ENCODE assay signal across 1 cellular context in the genomic region with DNA sequence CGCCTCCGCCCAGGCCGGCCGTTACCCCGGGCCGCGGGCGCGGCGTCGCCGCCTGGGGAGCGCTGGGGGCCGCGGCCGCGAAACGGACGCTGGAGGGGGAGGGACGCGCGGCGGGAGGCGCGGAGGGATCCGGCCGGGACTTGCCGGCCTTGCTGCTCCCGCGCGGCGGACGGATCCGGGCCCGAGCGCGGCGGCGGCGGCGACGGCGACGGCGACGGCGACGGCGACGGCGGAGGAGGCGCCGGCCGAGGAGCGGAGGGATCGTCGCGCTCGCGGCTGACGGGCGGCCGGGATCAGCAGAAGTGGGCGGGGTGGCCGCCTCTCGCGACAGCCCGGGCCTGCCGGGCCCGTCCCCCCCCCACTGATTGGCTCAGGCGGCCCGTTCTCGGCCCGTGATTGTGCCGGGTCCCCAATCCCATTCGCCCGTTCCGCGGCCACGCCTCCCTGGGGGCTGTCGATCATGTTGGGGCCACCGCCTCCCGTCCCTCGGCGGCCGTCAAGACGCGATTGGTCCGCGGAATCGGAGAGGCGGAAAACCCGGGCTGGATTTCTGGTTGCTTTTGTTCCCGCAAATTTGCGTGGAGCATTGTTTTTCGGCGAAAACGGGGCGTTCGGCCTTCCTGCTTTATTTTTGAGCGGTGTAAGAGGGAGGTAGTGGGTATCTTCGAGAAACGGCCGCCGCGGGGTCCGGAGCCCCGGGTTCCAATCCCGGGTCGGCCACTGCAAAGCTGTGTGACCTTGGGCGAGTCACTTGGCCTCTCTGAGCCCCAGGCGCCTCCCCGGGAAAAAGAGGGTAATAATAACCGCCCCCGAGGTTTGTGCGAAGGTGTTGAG.
TF ChIP-seq lines count a peak whose summit lies in the region.

TSS of gene ZCCHC14 (minus strand) at position 304 of the 834 bp plus-strand sequence. CDS start 786 bp downstream, outside the sequence.

TF ChIP-seq in K562, 482 proteins besides CTCF, POLR2A, EP300 and RAD21 (continued from another document and continues in another):
- no peak for TF ChIP-seq ZNF609 (CRISPR knock-in tag; IDR thresholded peaks at IDR 0.05; ENCODE audit: borderline replicate concordance)
- no peak for TF ChIP-seq ZNF316 (IDR thresholded peaks at IDR 0.05)
- TF ChIP-seq, protein P1, sequence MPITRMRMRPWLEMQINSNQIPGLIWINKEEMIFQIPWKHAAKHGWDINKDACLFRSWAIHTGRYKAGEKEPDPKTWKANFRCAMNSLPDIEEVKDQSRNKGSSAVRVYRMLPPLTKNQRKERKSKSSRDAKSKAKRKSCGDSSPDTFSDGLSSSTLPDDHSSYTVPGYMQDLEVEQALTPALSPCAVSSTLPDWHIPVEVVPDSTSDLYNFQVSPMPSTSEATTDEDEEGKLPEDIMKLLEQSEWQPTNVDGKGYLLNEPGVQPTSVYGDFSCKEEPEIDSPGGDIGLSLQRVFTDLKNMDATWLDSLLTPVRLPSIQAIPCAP (CRISPR knock-in tag; IDR thresholded peaks at IDR 0.05; ENCODE audit: borderline replicate concordance) = no peak
- peak; percentile 81 for TF ChIP-seq ARHGAP35 (IDR thresholded peaks at IDR 0.05; ENCODE audit: partially characterized antibody)
- TF ChIP-seq KLF13 (tag; IDR thresholded peaks at IDR 0.05; ENCODE audit: borderline replicate concordance, low read depth) = no peak
- no peak for TF ChIP-seq RAD51 (IDR thresholded peaks at IDR 0.05; ENCODE audit: borderline replicate concordance, low read depth)
- no peak for TF ChIP-seq SMARCE1 (IDR thresholded peaks at IDR 0.05)
- TF ChIP-seq, protein P2, sequence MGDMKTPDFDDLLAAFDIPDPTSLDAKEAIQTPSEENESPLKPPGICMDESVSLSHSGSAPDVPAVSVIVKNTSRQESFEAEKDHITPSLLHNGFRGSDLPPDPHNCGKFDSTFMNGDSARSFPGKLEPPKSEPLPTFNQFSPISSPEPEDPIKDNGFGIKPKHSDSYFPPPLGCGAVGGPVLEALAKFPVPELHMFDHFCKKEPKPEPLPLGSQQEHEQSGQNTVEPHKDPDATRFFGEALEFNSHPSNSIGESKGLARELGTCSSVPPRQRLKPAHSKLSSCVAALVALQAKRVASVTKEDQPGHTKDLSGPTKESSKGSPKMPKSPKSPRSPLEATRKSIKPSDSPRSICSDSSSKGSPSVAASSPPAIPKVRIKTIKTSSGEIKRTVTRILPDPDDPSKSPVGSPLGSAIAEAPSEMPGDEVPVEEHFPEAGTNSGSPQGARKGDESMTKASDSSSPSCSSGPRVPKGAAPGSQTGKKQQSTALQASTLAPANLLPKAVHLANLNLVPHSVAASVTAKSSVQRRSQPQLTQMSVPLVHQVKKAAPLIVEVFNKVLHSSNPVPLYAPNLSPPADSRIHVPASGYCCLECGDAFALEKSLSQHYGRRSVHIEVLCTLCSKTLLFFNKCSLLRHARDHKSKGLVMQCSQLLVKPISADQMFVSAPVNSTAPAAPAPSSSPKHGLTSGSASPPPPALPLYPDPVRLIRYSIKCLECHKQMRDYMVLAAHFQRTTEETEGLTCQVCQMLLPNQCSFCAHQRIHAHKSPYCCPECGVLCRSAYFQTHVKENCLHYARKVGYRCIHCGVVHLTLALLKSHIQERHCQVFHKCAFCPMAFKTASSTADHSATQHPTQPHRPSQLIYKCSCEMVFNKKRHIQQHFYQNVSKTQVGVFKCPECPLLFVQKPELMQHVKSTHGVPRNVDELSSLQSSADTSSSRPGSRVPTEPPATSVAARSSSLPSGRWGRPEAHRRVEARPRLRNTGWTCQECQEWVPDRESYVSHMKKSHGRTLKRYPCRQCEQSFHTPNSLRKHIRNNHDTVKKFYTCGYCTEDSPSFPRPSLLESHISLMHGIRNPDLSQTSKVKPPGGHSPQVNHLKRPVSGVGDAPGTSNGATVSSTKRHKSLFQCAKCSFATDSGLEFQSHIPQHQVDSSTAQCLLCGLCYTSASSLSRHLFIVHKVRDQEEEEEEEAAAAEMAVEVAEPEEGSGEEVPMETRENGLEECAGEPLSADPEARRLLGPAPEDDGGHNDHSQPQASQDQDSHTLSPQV (IDR thresholded peaks at IDR 0.05) = no peak
- TF ChIP-seq SRSF7 (optimal IDR thresholded peaks at IDR 0.05; ENCODE audit: low read depth, low read length) = no peak
- no peak for TF ChIP-seq ZNF79 (CRISPR knock-in tag; IDR thresholded peaks at IDR 0.05; ENCODE audit: low read depth)
- TF ChIP-seq ZSCAN32 (CRISPR knock-in tag; IDR thresholded peaks at IDR 0.05) = no peak
- TF ChIP-seq CBFA2T3 (IDR thresholded peaks at IDR 0.05) = no peak
- TF ChIP-seq TGIF2 (CRISPR knock-in tag; IDR thresholded peaks at IDR 0.05) = no peak
- TF ChIP-seq MCM3 (IDR thresholded peaks at IDR 0.05) = no peak
- 0 out of 2 replicates have a peak, but pooled peaks have one; percentile 13 for TF ChIP-seq JUN (IDR thresholded peaks at IDR 0.05; ENCODE audit: borderline replicate concordance, low read depth, low read length)
- no peak for TF ChIP-seq JUN (CRISPR knock-in tag; IDR thresholded peaks at IDR 0.05; ENCODE audit: borderline replicate concordance)
- no peak for TF ChIP-seq ZNF311 (CRISPR knock-in tag; IDR thresholded peaks at IDR 0.05)
- TF ChIP-seq NR3C1 (CRISPR knock-in tag; IDR thresholded peaks at IDR 0.05) = no peak
- TF ChIP-seq, protein P3, sequence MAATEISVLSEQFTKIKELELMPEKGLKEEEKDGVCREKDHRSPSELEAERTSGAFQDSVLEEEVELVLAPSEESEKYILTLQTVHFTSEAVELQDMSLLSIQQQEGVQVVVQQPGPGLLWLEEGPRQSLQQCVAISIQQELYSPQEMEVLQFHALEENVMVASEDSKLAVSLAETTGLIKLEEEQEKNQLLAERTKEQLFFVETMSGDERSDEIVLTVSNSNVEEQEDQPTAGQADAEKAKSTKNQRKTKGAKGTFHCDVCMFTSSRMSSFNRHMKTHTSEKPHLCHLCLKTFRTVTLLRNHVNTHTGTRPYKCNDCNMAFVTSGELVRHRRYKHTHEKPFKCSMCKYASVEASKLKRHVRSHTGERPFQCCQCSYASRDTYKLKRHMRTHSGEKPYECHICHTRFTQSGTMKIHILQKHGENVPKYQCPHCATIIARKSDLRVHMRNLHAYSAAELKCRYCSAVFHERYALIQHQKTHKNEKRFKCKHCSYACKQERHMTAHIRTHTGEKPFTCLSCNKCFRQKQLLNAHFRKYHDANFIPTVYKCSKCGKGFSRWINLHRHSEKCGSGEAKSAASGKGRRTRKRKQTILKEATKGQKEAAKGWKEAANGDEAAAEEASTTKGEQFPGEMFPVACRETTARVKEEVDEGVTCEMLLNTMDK (IDR thresholded peaks at IDR 0.05; ENCODE audit: borderline replicate concordance, insufficient read depth, low read depth, low read length, poor library complexity, severe bottlenecking) = no peak
- no peak for TF ChIP-seq BACH1 (tag; IDR thresholded peaks at IDR 0.05)
- no peak for TF ChIP-seq HMG20B (CRISPR knock-in tag; IDR thresholded peaks at IDR 0.05)
- TF ChIP-seq PCBP2 (IDR thresholded peaks at IDR 0.05; ENCODE audit: low read depth, low read length, poor library complexity, severe bottlenecking) = no peak
- no peak for TF ChIP-seq FOXP1 (CRISPR knock-in tag; IDR thresholded peaks at IDR 0.05)
- TF ChIP-seq TBP (optimal IDR thresholded peaks at IDR 0.05; ENCODE audit: low read depth, low read length) = no peak
- TF ChIP-seq PTBP1 (IDR thresholded peaks at IDR 0.05; ENCODE audit: low read depth, low read length) = peak; percentile 85; the same call in 1 of the 2 replicates
- TF ChIP-seq CREB1 (IDR thresholded peaks at IDR 0.05) = peak; percentile 90
- peak; percentile 79; the same call in 1 of the 2 replicates for TF ChIP-seq CREB1 (CRISPR knock-in tag; IDR thresholded peaks at IDR 0.05)
- no peak for TF ChIP-seq ZNF584 (CRISPR knock-in tag; IDR thresholded peaks at IDR 0.05; ENCODE audit: low read depth)
- TF ChIP-seq FIP1L1 (IDR thresholded peaks at IDR 0.05; ENCODE audit: low read depth, low read length, poor library complexity, severe bottlenecking) = peak; percentile 58
- TF ChIP-seq, protein P4, sequence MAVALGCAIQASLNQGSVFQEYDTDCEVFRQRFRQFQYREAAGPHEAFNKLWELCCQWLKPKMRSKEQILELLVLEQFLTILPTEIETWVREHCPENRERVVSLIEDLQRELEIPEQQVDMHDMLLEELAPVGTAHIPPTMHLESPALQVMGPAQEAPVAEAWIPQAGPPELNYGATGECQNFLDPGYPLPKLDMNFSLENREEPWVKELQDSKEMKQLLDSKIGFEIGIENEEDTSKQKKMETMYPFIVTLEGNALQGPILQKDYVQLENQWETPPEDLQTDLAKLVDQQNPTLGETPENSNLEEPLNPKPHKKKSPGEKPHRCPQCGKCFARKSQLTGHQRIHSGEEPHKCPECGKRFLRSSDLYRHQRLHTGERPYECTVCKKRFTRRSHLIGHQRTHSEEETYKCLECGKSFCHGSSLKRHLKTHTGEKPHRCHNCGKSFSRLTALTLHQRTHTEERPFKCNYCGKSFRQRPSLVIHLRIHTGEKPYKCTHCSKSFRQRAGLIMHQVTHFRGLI (CRISPR knock-in tag; IDR thresholded peaks at IDR 0.05) = no peak
- TF ChIP-seq CC2D1A (IDR thresholded peaks at IDR 0.05) = peak; percentile 75; the same call in 1 of the 2 replicates
- peak; percentile 93 for TF ChIP-seq CBX1 (IDR thresholded peaks at IDR 0.05; ENCODE audit: low read depth)
- TF ChIP-seq CTBP1 (IDR thresholded peaks at IDR 0.05; ENCODE audit: borderline replicate concordance) = peak; percentile 94
- TF ChIP-seq IFI16 (CRISPR knock-in tag; IDR thresholded peaks at IDR 0.05) = no peak
- TF ChIP-seq, protein P5, sequence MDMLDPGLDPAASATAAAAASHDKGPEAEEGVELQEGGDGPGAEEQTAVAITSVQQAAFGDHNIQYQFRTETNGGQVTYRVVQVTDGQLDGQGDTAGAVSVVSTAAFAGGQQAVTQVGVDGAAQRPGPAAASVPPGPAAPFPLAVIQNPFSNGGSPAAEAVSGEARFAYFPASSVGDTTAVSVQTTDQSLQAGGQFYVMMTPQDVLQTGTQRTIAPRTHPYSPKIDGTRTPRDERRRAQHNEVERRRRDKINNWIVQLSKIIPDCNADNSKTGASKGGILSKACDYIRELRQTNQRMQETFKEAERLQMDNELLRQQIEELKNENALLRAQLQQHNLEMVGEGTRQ (CRISPR knock-in tag; IDR thresholded peaks at IDR 0.05) = peak; percentile 40
- TF ChIP-seq RBM25 (IDR thresholded peaks at IDR 0.05; ENCODE audit: low read depth, low read length, severe bottlenecking) = peak; percentile 100
- no peak for TF ChIP-seq JUNB (CRISPR knock-in tag; conservative IDR thresholded peaks at IDR 0.05)
- TF ChIP-seq HMGN3 (IDR thresholded peaks at IDR 0.05; ENCODE audit: borderline replicate concordance, extremely low read depth, insufficient read length, low read depth, low read length) = no peak
- TF ChIP-seq BCOR (IDR thresholded peaks at IDR 0.05) = peak; percentile 99
- TF ChIP-seq, protein P6, sequence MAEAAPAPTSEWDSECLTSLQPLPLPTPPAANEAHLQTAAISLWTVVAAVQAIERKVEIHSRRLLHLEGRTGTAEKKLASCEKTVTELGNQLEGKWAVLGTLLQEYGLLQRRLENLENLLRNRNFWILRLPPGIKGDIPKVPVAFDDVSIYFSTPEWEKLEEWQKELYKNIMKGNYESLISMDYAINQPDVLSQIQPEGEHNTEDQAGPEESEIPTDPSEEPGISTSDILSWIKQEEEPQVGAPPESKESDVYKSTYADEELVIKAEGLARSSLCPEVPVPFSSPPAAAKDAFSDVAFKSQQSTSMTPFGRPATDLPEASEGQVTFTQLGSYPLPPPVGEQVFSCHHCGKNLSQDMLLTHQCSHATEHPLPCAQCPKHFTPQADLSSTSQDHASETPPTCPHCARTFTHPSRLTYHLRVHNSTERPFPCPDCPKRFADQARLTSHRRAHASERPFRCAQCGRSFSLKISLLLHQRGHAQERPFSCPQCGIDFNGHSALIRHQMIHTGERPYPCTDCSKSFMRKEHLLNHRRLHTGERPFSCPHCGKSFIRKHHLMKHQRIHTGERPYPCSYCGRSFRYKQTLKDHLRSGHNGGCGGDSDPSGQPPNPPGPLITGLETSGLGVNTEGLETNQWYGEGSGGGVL (CRISPR knock-in tag; IDR thresholded peaks at IDR 0.05) = no peak
- TF ChIP-seq ZFP1 (CRISPR knock-in tag; IDR thresholded peaks at IDR 0.05) = no peak
- no peak for TF ChIP-seq ZNF644 (tag; IDR thresholded peaks at IDR 0.05; ENCODE audit: low read depth)
- no peak for TF ChIP-seq KAT8 (IDR thresholded peaks at IDR 0.05; ENCODE audit: low read depth)
- no peak for TF ChIP-seq PYGO2 (tag; IDR thresholded peaks at IDR 0.05)
- TF ChIP-seq ESRRB (CRISPR knock-in tag; IDR thresholded peaks at IDR 0.05; ENCODE audit: borderline replicate concordance) = no peak
- TF ChIP-seq BRD9 (IDR thresholded peaks at IDR 0.05; ENCODE audit: low read depth, partially characterized antibody) = peak; percentile 79
- TF ChIP-seq TCF15 (CRISPR knock-in tag; IDR thresholded peaks at IDR 0.05) = no peak
- TF ChIP-seq POLR2AphosphoS2 (IDR thresholded peaks at IDR 0.05; ENCODE audit: low read length) = no peak
- TF ChIP-seq GATAD2B (IDR thresholded peaks at IDR 0.05; ENCODE audit: borderline replicate concordance) = peak; percentile 91
- no peak for TF ChIP-seq KHSRP (IDR thresholded peaks at IDR 0.05)
